24 cellular contexts compared by ENCODE assay signal in genomic region chr10:114256822-114257221, GRCh38. TPM values are rescaled to one million over a fixed set of nuclear protein-coding genes. Genes with fewer than 3 reads are reported as not detected.
DNase-seq lines count a peak whose midpoint lies in the region; ATAC-seq, FAIRE-seq and TF ChIP-seq lines count a peak whose summit lies in the region.
"Had no signal": no experiment of that assay in that cellular context is flagged by ENCODE, and none has a peak within 500 bp of the region (broad histone marks: within the 10 kb centered on the region; RNA-seq: fewer than 3 reads in every experiment).

No MANE protein-coding gene starts in this region.

- H3K4me3 Mint-ChIP-seq in astrocyte (ENCODE audit: unreplicated experiment) (no peak overlapping the region), nephron progenitor cell (no peak overlapping the region)
- H3K4me3 Mint-ChIP-seq: CD8-positive, alpha-beta memory T cell had no signal

- no peak overlapping the region for H3K27ac ChIP-seq in astrocyte (ENCODE audit: low read depth, low read length)
- H3K27ac ChIP-seq: HL-60 had no signal

- DNase-seq in Daoy (ENCODE audit: low read depth) = peak; percentile 27
- DNase-seq in HT1080 (ENCODE audit: low read depth) = peak; percentile 55
- DNase-seq in astrocyte (ENCODE audit: low read depth) = peak; percentile 48
- DNase-seq in nephron progenitor cell = no peak
- DNase-seq in NCI-H1092 treated with DMSO at 0.1 percent for 48 hours (lab: John Stamatoyannopoulos, UW) = no peak
- DNase-seq in mesenteric fat pad (ENCODE audit: low spot score) = no peak
- DNase-seq: C1 segment of cervical spinal cord; CD8-positive, alpha-beta memory T cell; DMS53; IMR-90; MG63; NCI-H1048; NCI-H1436 treated with DMSO at 0.1 percent for 48 hours; NCI-H2029 treated with DMSO at 0.1 percent for 48 hours; NCI-H2171; Peyer's patch; SHP77 had no signal

- FAIRE-seq in astrocyte (lab: Jason Lieb, UNC) = no peak
- FAIRE-seq: H1, HTR-8/SVneo had no signal

- H3K36me3 Mint-ChIP-seq in astrocyte (ENCODE audit: low read depth, unreplicated experiment) = no peaks in the 10 kb centered on the region
- H3K36me3 Mint-ChIP-seq in nephron progenitor cell (ENCODE audit: low read depth) = peaks cover 27% of the 10 kb centered on the region
- H3K36me3 Mint-ChIP-seq: CD8-positive, alpha-beta memory T cell had no signal

- no peaks in the 10 kb centered on the region for H4K20me1 ChIP-seq in astrocyte (ENCODE audit: insufficient read depth, low read length)

- no peaks in the 10 kb centered on the region for H3K79me2 ChIP-seq in astrocyte (ENCODE audit: insufficient read depth, low read length)

- no peaks in the 10 kb centered on the region for H3K9me3 ChIP-seq in astrocyte (ENCODE audit: insufficient read depth, low read depth, low read length)
- H3K9me3 ChIP-seq: MG63, Peyer's patch had no signal

- no peak overlapping the region for H3K4me2 ChIP-seq in astrocyte (ENCODE audit: low read length)

- H2AFZ ChIP-seq in astrocyte (ENCODE audit: low read depth, low read length) = no peak overlapping the region

- no peak for TF ChIP-seq CTCF in astrocyte (IDR thresholded peaks at IDR 0.05; ENCODE audit: insufficient read depth, low read depth, low read length)
- no peak for TF ChIP-seq CTCF in nephron progenitor cell (IDR thresholded peaks at IDR 0.05)

- no peak overlapping the region for H3K9ac ChIP-seq in astrocyte (ENCODE audit: low read length)

- H3K4me3 ChIP-seq in astrocyte (ENCODE audit: insufficient read depth, low read depth, low read length) = no peak overlapping the region
- H3K4me3 ChIP-seq: MG63, Peyer's patch had no signal

- H3K9me3 Mint-ChIP-seq in astrocyte (ENCODE audit: unreplicated experiment) (peaks cover 2% of the 10 kb centered on the region), nephron progenitor cell (peaks cover 6% of the 10 kb centered on the region)
- H3K9me3 Mint-ChIP-seq: CD8-positive, alpha-beta memory T cell had no signal

- H3K27me3 Mint-ChIP-seq in astrocyte (ENCODE audit: low read depth, unreplicated experiment) = peaks cover 6% of the 10 kb centered on the region
- H3K27me3 Mint-ChIP-seq in nephron progenitor cell (ENCODE audit: low read depth, poor library complexity) = peaks cover 8% of the 10 kb centered on the region

- no peaks in the 10 kb centered on the region for H3K27me3 ChIP-seq in astrocyte (ENCODE audit: insufficient read depth, low read length)
- H3K27me3 ChIP-seq: MG63, Peyer's patch had no signal

- peaks cover 19% of the 10 kb centered on the region for H3K4me1 ChIP-seq in astrocyte (ENCODE audit: insufficient read depth, low read length)
- H3K4me1 ChIP-seq: Peyer's patch had no signal

- H3K36me3 ChIP-seq in astrocyte (ENCODE audit: insufficient read depth, low read length) = no peaks in the 10 kb centered on the region
- H3K36me3 ChIP-seq: MG63, Peyer's patch had no signal

- no peak for ATAC-seq in HG02981 (IDR thresholded peaks at IDR 0.05; ENCODE audit: unreplicated experiment)

- H3K4me1 Mint-ChIP-seq in astrocyte (ENCODE audit: low read depth, unreplicated experiment) (peaks cover 20% of the 10 kb centered on the region), nephron progenitor cell (peaks cover 80% of the 10 kb centered on the region)

- H3K27ac Mint-ChIP-seq in astrocyte (ENCODE audit: unreplicated experiment) (no peak overlapping the region), nephron progenitor cell (peak overlapping the region; percentile 87)
- H3K27ac Mint-ChIP-seq: CD8-positive, alpha-beta memory T cell had no signal

RNA-seq across cellular contexts. Expression of gene VWA2, which starts 17.8 kb away (rescaled TPM):
- not detected in 2 replicates for total RNA-seq in Daoy (2014; rRNA removed; shearing (Covaris generic))
- not detected in 2 replicates for total RNA-seq in HT1080 (2014; rRNA removed; shearing (Covaris generic))
- polyA plus RNA-seq in HT1080 (2015; cell fraction: cytosol; rRNA removed) = not detected in 2 replicates
- polyA plus RNA-seq in HT1080 (2015; cell fraction: nucleus; rRNA removed) = not detected in 2 replicates
- total RNA-seq in astrocyte = 0.25 TPM in 1 of 2 replicates, not detected in the other
- 0.19 TPM for total RNA-seq in mesenteric fat pad
- total RNA-seq: A673; CD8-positive, alpha-beta memory T cell; G401; IMR-90; NCI-H460 had no signal
- polyA plus RNA-seq: CD8-positive, alpha-beta memory T cell; IMR-90 had no signal

Comparison
In these comparisons a context has a peak if more than half of its experiments do, and no peak if none do; other contexts are left out.
1. DNase-seq: peak in Daoy (single experiment), HT1080 (single experiment) and astrocyte (single experiment); none in nephron progenitor cell (single experiment), NCI-H1092 treated with DMSO at 0.1 percent for 48 hours (single experiment) and mesenteric fat pad (single experiment).